36 cellular contexts compared by ENCODE assay signal in genomic region chr18:69854455-69854854, GRCh38.
"Had no signal": no experiment of that assay in that cellular context is flagged by ENCODE, and none has a peak within 500 bp of the region (broad histone marks: within the 10 kb centered on the region; RNA-seq: fewer than 3 reads in every experiment).

No MANE protein-coding gene starts in this region.

- DNase-seq: activated CD4-positive, alpha-beta memory T cell treated with anti-CD3 and anti-CD28 coated beads, Interleukin-2, amount 10 ng/mL, durations not matched to agents 7 days and 5 days; activated CD4-positive, alpha-beta T cell treated with anti-CD3 and anti-CD28 coated beads for 1 hour; activated CD4-positive, alpha-beta T cell treated with anti-CD3 and anti-CD28 coated beads for 48 hours; activated CD4-positive, CD25-positive, alpha-beta regulatory T cell; activated CD8-positive, alpha-beta memory T cell treated with anti-CD3 and anti-CD28 coated beads for 24 hours; activated CD8-positive, alpha-beta memory T cell treated with anti-CD3 and anti-CD28 coated beads, Interleukin-2, amount 10 ng/mL, durations not matched to agents 7 days and 5 days; activated CD8-positive, alpha-beta memory T cell treated with anti-CD3 and anti-CD28 coated beads, Interleukin-2, amount 50 U/mL, for 48 hours; activated gamma-delta T cell treated with Interleukin-2 at 50 U/mL for 16 hours; activated naive CD4-positive, alpha-beta T cell treated with anti-CD3 and anti-CD28 coated beads for 36 hours; amniotic stem cell; aorta; brain microvascular endothelial cell; central memory CD4-positive, alpha-beta T cell; Kasumi-1; MG63; NCI-H1092; NCI-H1436 treated with DMSO at 0.1 percent for 48 hours; NCI-H187; NCI-H2029 treated with DMSO at 0.1 percent for 48 hours; NCI-H2107; NCI-H2171; NCI-H510A; NCI-H526; NCI-H748 treated with DMSO at 0.1 percent for 48 hours; NK-92 treated with Interleukin-12 subunit alpha and Interleukin-12 subunit beta, amount 100 ng/mL, for 24 hours; PC-3; Peyer's patch; RPMI8226; SHP77 treated with DMSO at 0.1 percent for 48 hours; SK-N-SH; T-helper 1 cell; T-helper 2 cell; T-helper 9 cell had no signal

- H3K4me1 Mint-ChIP-seq: activated CD4-positive, alpha-beta memory T cell treated with anti-CD3 and anti-CD28 coated beads, Interleukin-2, amount 10 ng/mL, durations not matched to agents 7 days and 5 days; activated CD8-positive, alpha-beta memory T cell treated with anti-CD3 and anti-CD28 coated beads, Interleukin-2, amount 10 ng/mL, durations not matched to agents 7 days and 5 days had no signal

- H3K9me2 ChIP-seq: SK-N-SH had no signal

- H3K4me3 Mint-ChIP-seq: activated CD4-positive, alpha-beta memory T cell treated with anti-CD3 and anti-CD28 coated beads, Interleukin-2, amount 10 ng/mL, durations not matched to agents 7 days and 5 days; activated CD8-positive, alpha-beta memory T cell treated with anti-CD3 and anti-CD28 coated beads, Interleukin-2, amount 10 ng/mL, durations not matched to agents 7 days and 5 days; activated naive CD4-positive, alpha-beta T cell treated with anti-CD3 and anti-CD28 coated beads for 36 hours had no signal

- H3K4me2 ChIP-seq: SK-N-SH had no signal

- H3K27ac ChIP-seq: brain microvascular endothelial cell, Peyer's patch, SJSA1, VCaP had no signal

- H3K27me3 ChIP-seq: brain microvascular endothelial cell, MG63, Peyer's patch, SJSA1 had no signal

- H3K4me3 ChIP-seq: MG63, Peyer's patch, SJSA1 had no signal

- ATAC-seq: activated CD8-positive, alpha-beta memory T cell treated with anti-CD3 and anti-CD28 coated beads, Interleukin-2, amount 10 ng/mL, durations not matched to agents 7 days and 5 days; activated naive CD4-positive, alpha-beta T cell treated with anti-CD3 and anti-CD28 coated beads, Interleukin-2, amount 50 U/mL, for 72 hours; PC-3 had no signal

- H3K9me3 Mint-ChIP-seq: activated naive CD4-positive, alpha-beta T cell treated with anti-CD3 and anti-CD28 coated beads for 36 hours; activated naive CD4-positive, alpha-beta T cell treated with anti-CD3 and anti-CD28 coated beads, Interleukin-2, amount 50 U/mL, for 72 hours had no signal

- H3K4me1 ChIP-seq: Peyer's patch, SJSA1 had no signal

- H3K36me3 ChIP-seq: brain microvascular endothelial cell, MG63, Peyer's patch, SJSA1 had no signal

- H3K27ac Mint-ChIP-seq: activated CD4-positive, alpha-beta memory T cell treated with anti-CD3 and anti-CD28 coated beads, Interleukin-2, amount 10 ng/mL, durations not matched to agents 7 days and 5 days; activated CD8-positive, alpha-beta memory T cell treated with anti-CD3 and anti-CD28 coated beads, Interleukin-2, amount 10 ng/mL, durations not matched to agents 7 days and 5 days; activated naive CD4-positive, alpha-beta T cell treated with anti-CD3 and anti-CD28 coated beads for 36 hours had no signal

- H3K27me3 Mint-ChIP-seq: activated CD4-positive, alpha-beta memory T cell treated with anti-CD3 and anti-CD28 coated beads, Interleukin-2, amount 10 ng/mL, durations not matched to agents 7 days and 5 days; activated CD8-positive, alpha-beta memory T cell treated with anti-CD3 and anti-CD28 coated beads, Interleukin-2, amount 10 ng/mL, durations not matched to agents 7 days and 5 days had no signal
